In genomic region chr10:69068549-69068948, GRCh38 we compare ENCODE assay signal across 24 cellular contexts. TPM values are rescaled to one million over a fixed set of nuclear protein-coding genes. Genes with fewer than 3 reads are reported as not detected.
DNase-seq lines count a peak whose midpoint lies in the region; TF ChIP-seq lines count a peak whose summit lies in the region.
"Had no signal": no experiment of that assay in that cellular context is flagged by ENCODE, and none has a peak within 500 bp of the region (broad histone marks: within the 10 kb centered on the region; RNA-seq: fewer than 3 reads in every experiment).

No MANE protein-coding gene starts in this region.

- no peaks in the 10 kb centered on the region for H3K79me2 ChIP-seq in osteoblast (ENCODE audit: insufficient read depth, low read length)
- H3K79me2 ChIP-seq: parathyroid adenoma had no signal

- H3K4me2 ChIP-seq in osteoblast (ENCODE audit: insufficient read depth, low read length): no peak overlapping the region

- peak in 1 of 2 experiments; percentile 89 for DNase-seq in HL-60 (ENCODE audit: low read depth in 1 of 2, low spot score in 1 of 2)
- peak; percentile 49 for DNase-seq in NOMO-1 treated with dmso at 0.1 percent for 144 hours (lab: John Stamatoyannopoulos, UW; ENCODE audit: unreplicated experiment)
- no peak for DNase-seq in osteoblast (ENCODE audit: insufficient read length, low spot score, missing footprints)
- no peak for DNase-seq in activated T-helper 1 cell treated with anti-CD3 and anti-CD28 coated beads, Interleukin-12 subunit alpha, Interleukin-12 subunit beta, Interleukin-2, Interleukin-4 antibody, amounts not matched to agents 30 ng/mL and 10 ng/mL and 1 ng/mL, durations not matched to agents 14 hours and 24 hours and 36 hours (ENCODE audit: low spot score)
- no peak for DNase-seq in T-helper 2 cell treated with Interferon-gamma antibody and Interleukin-4, amounts not matched to agents 5 μg/mL and 100 μg/mL, for 36 hours (ENCODE audit: low spot score)
- DNase-seq in DMS114 treated with DMSO at 0.1 percent for 48 hours (lab: John Stamatoyannopoulos, UW; ENCODE audit: unreplicated experiment): no peak
- no peak for DNase-seq in H7
- DNase-seq: activated CD4-positive, alpha-beta T cell treated with anti-CD3 and anti-CD28 coated beads, Interleukin-2, amount 10 ng/mL, durations not matched to agents 24 days and 14 days; activated gamma-delta T cell treated with Interleukin-2 at 50 U/mL for 16 hours; activated T-cell treated with anti-CD3 and anti-CD28 coated beads, Interleukin-2, amount 50 U/mL, for 1 hour; CD4-positive, CD25-positive, alpha-beta regulatory T cell; GM23248; NCI-H2029 treated with DMSO at 0.1 percent for 48 hours; NCI-H2227 treated with DMSO at 0.1 percent for 48 hours; NCI-H526 treated with DMSO at 0.1 percent for 48 hours; RPMI8226; spleen; T-helper 2 cell had no signal

- H3K4me3 ChIP-seq in HL-60 (replicated peaks; ENCODE audit: insufficient read depth, low read length) (no peak overlapping the region), osteoblast (ENCODE audit: insufficient read depth, low read length) (no peak overlapping the region), H7 (ENCODE audit: insufficient read depth, low read depth, low read length) (no peak overlapping the region)
- H3K4me3 ChIP-seq: GM23248, right atrium auricular region, spleen had no signal

- H3K4me1 Mint-ChIP-seq in dendritic cell treated with granulocyte-macrophage colony-stimulating factor and Interleukin-4, amounts not matched to agents 40 ng/mL and 50 ng/mL, for 4 days (ENCODE audit: low read depth): peaks cover 58% of the 10 kb centered on the region
- peaks cover 36% of the 10 kb centered on the region for H3K4me1 Mint-ChIP-seq in activated T-helper 1 cell treated with anti-CD3 and anti-CD28 coated beads, Interleukin-12 subunit alpha, Interleukin-12 subunit beta, Interleukin-2, Interleukin-4 antibody, amounts not matched to agents 30 ng/mL and 10 ng/mL and 1 ng/mL, durations not matched to agents 14 hours and 24 hours and 36 hours (ENCODE audit: low read depth)
- H3K4me1 Mint-ChIP-seq in T-helper 2 cell treated with Interferon-gamma antibody and Interleukin-4, amounts not matched to agents 5 μg/mL and 100 μg/mL, for 36 hours (ENCODE audit: low read depth): peaks cover 22% of the 10 kb centered on the region

- no peaks in the 10 kb centered on the region for H4K20me1 ChIP-seq in osteoblast (ENCODE audit: insufficient read depth, low read length)

- H3K27me3 Mint-ChIP-seq in dendritic cell treated with granulocyte-macrophage colony-stimulating factor and Interleukin-4, amounts not matched to agents 40 ng/mL and 50 ng/mL, for 4 days: no peaks in the 10 kb centered on the region
- no peaks in the 10 kb centered on the region for H3K27me3 Mint-ChIP-seq in activated T-helper 1 cell treated with anti-CD3 and anti-CD28 coated beads, Interleukin-12 subunit alpha, Interleukin-12 subunit beta, Interleukin-2, Interleukin-4 antibody, amounts not matched to agents 30 ng/mL and 10 ng/mL and 1 ng/mL, durations not matched to agents 14 hours and 24 hours and 36 hours (ENCODE audit: insufficient read depth)
- H3K27me3 Mint-ChIP-seq in T-helper 2 cell treated with Interferon-gamma antibody and Interleukin-4, amounts not matched to agents 5 μg/mL and 100 μg/mL, for 36 hours (ENCODE audit: low read depth): no peaks in the 10 kb centered on the region
- H3K27me3 Mint-ChIP-seq: activated CD4-positive, alpha-beta T cell treated with anti-CD3 and anti-CD28 coated beads, Interleukin-2, amount 10 ng/mL, durations not matched to agents 24 days and 14 days; CD4-positive, CD25-positive, alpha-beta regulatory T cell; IgD-negative memory B cell; natural killer cell treated with Interleukin-12 subunit alpha and Interleukin-12 subunit beta and Interleukin-15 and Interleukin-18, amount 100 ng/mL, for 72 hours had no signal

- H3K27ac Mint-ChIP-seq in dendritic cell treated with granulocyte-macrophage colony-stimulating factor and Interleukin-4, amounts not matched to agents 40 ng/mL and 50 ng/mL, for 4 days: peak overlapping the region; percentile 14
- H3K27ac Mint-ChIP-seq in activated T-helper 1 cell treated with anti-CD3 and anti-CD28 coated beads, Interleukin-12 subunit alpha, Interleukin-12 subunit beta, Interleukin-2, Interleukin-4 antibody, amounts not matched to agents 30 ng/mL and 10 ng/mL and 1 ng/mL, durations not matched to agents 14 hours and 24 hours and 36 hours: no peak overlapping the region
- H3K27ac Mint-ChIP-seq in T-helper 2 cell treated with Interferon-gamma antibody and Interleukin-4, amounts not matched to agents 5 μg/mL and 100 μg/mL, for 36 hours: no peak overlapping the region
- H3K27ac Mint-ChIP-seq: activated CD4-positive, alpha-beta T cell treated with anti-CD3 and anti-CD28 coated beads, Interleukin-2, amount 10 ng/mL, durations not matched to agents 24 days and 14 days; CD4-positive, CD25-positive, alpha-beta regulatory T cell; IgD-negative memory B cell had no signal

- H2AFZ ChIP-seq in osteoblast (ENCODE audit: low read length): peak overlapping the region; percentile 6
- H2AFZ ChIP-seq: GM23248, parathyroid adenoma had no signal

- no peak overlapping the region for H3K4me3 Mint-ChIP-seq in dendritic cell treated with granulocyte-macrophage colony-stimulating factor and Interleukin-4, amounts not matched to agents 40 ng/mL and 50 ng/mL, for 4 days
- H3K4me3 Mint-ChIP-seq in activated T-helper 1 cell treated with anti-CD3 and anti-CD28 coated beads, Interleukin-12 subunit alpha, Interleukin-12 subunit beta, Interleukin-2, Interleukin-4 antibody, amounts not matched to agents 30 ng/mL and 10 ng/mL and 1 ng/mL, durations not matched to agents 14 hours and 24 hours and 36 hours: no peak overlapping the region
- H3K4me3 Mint-ChIP-seq in T-helper 2 cell treated with Interferon-gamma antibody and Interleukin-4, amounts not matched to agents 5 μg/mL and 100 μg/mL, for 36 hours: no peak overlapping the region
- H3K4me3 Mint-ChIP-seq: activated CD4-positive, alpha-beta T cell treated with anti-CD3 and anti-CD28 coated beads, Interleukin-2, amount 10 ng/mL, durations not matched to agents 24 days and 14 days; CD4-positive, CD25-positive, alpha-beta regulatory T cell; IgD-negative memory B cell; natural killer cell treated with Interleukin-12 subunit alpha and Interleukin-12 subunit beta and Interleukin-15 and Interleukin-18, amount 100 ng/mL, for 72 hours had no signal

- H3K4me1 ChIP-seq in osteoblast (ENCODE audit: insufficient read depth, low read length): peaks cover 25% of the 10 kb centered on the region
- H3K4me1 ChIP-seq: parathyroid adenoma had no signal

- H3K9me3 ChIP-seq in osteoblast (ENCODE audit: low read depth, low read length): no peaks in the 10 kb centered on the region
- H3K9me3 ChIP-seq: right atrium auricular region, spleen had no signal

- H3K9me3 Mint-ChIP-seq in dendritic cell treated with granulocyte-macrophage colony-stimulating factor and Interleukin-4, amounts not matched to agents 40 ng/mL and 50 ng/mL, for 4 days: no peaks in the 10 kb centered on the region
- H3K9me3 Mint-ChIP-seq in activated T-helper 1 cell treated with anti-CD3 and anti-CD28 coated beads, Interleukin-12 subunit alpha, Interleukin-12 subunit beta, Interleukin-2, Interleukin-4 antibody, amounts not matched to agents 30 ng/mL and 10 ng/mL and 1 ng/mL, durations not matched to agents 14 hours and 24 hours and 36 hours: no peaks in the 10 kb centered on the region
- no peaks in the 10 kb centered on the region for H3K9me3 Mint-ChIP-seq in T-helper 2 cell treated with Interferon-gamma antibody and Interleukin-4, amounts not matched to agents 5 μg/mL and 100 μg/mL, for 36 hours
- H3K9me3 Mint-ChIP-seq: IgD-negative memory B cell; natural killer cell treated with Interleukin-12 subunit alpha and Interleukin-12 subunit beta and Interleukin-15 and Interleukin-18, amount 100 ng/mL, for 72 hours had no signal

- TF ChIP-seq CTCF in HL-60 (IDR thresholded peaks at IDR 0.05; ENCODE audit: insufficient read depth, low read length): no peak
- TF ChIP-seq CTCF in osteoblast (IDR thresholded peaks at IDR 0.05; ENCODE audit: extremely low read depth, low read depth, low read length): no peak

- H3K27ac ChIP-seq in HL-60 (replicated peaks) (peak overlapping the region; percentile 97), osteoblast (ENCODE audit: low read depth, low read length) (no peak overlapping the region)
- H3K27ac ChIP-seq: GM23248, parathyroid adenoma, right atrium auricular region, VCaP had no signal

- intact Hi-C loops in dendritic cell treated with granulocyte-macrophage colony-stimulating factor and Interleukin-4, amounts not matched to agents 40 ng/mL and 50 ng/mL, for 4 days (cut with micrococcal nuclease): no loop called here
- intact Hi-C loops in activated T-helper 1 cell treated with anti-CD3 and anti-CD28 coated beads, Interleukin-12 subunit alpha, Interleukin-12 subunit beta, Interleukin-2, Interleukin-4 antibody, amounts not matched to agents 30 ng/mL and 10 ng/mL and 1 ng/mL, durations not matched to agents 14 hours and 24 hours and 36 hours (cut with micrococcal nuclease): no loop called here

- no peaks in the 10 kb centered on the region for H3K27me3 ChIP-seq in HL-60 (ENCODE audit: insufficient read depth, poor library complexity, severe bottlenecking)
- H3K27me3 ChIP-seq in osteoblast (ENCODE audit: insufficient read depth, low read length): no peaks in the 10 kb centered on the region
- no peaks in the 10 kb centered on the region; the same call in 1 of the 2 replicates for H3K27me3 ChIP-seq in H7 (ENCODE audit: control insufficient read depth, insufficient read depth, low read length)
- H3K27me3 ChIP-seq: right atrium auricular region, spleen had no signal

- H3K36me3 Mint-ChIP-seq in dendritic cell treated with granulocyte-macrophage colony-stimulating factor and Interleukin-4, amounts not matched to agents 40 ng/mL and 50 ng/mL, for 4 days (ENCODE audit: low read depth): no peaks in the 10 kb centered on the region
- peaks cover 3% of the 10 kb centered on the region for H3K36me3 Mint-ChIP-seq in activated T-helper 1 cell treated with anti-CD3 and anti-CD28 coated beads, Interleukin-12 subunit alpha, Interleukin-12 subunit beta, Interleukin-2, Interleukin-4 antibody, amounts not matched to agents 30 ng/mL and 10 ng/mL and 1 ng/mL, durations not matched to agents 14 hours and 24 hours and 36 hours (ENCODE audit: low read depth)
- H3K36me3 Mint-ChIP-seq in T-helper 2 cell treated with Interferon-gamma antibody and Interleukin-4, amounts not matched to agents 5 μg/mL and 100 μg/mL, for 36 hours (ENCODE audit: low read depth): peaks cover 4% of the 10 kb centered on the region
- H3K36me3 Mint-ChIP-seq: CD4-positive, CD25-positive, alpha-beta regulatory T cell; IgD-negative memory B cell had no signal

- no peaks in the 10 kb centered on the region for H3K36me3 ChIP-seq in osteoblast (ENCODE audit: insufficient read depth, low read length)
- H3K36me3 ChIP-seq in H7 (replicated peaks; ENCODE audit: control insufficient read depth, insufficient read depth, low read length): no peaks in the 10 kb centered on the region
- H3K36me3 ChIP-seq: right atrium auricular region, spleen had no signal

RNA-seq across cellular contexts. Expression of gene SRGN, which starts 19.4 kb away (rescaled TPM):
- total RNA-seq in osteoblast: 344 and 474 TPM in 2 replicates
- 1,217 and 1,242 TPM in 2 replicates for total RNA-seq in activated T-helper 1 cell treated with anti-CD3 and anti-CD28 coated beads, Interleukin-12 subunit alpha, Interleukin-12 subunit beta, Interleukin-2, Interleukin-4 antibody, amounts not matched to agents 30 ng/mL and 10 ng/mL and 1 ng/mL, durations not matched to agents 14 hours and 24 hours and 36 hours
- total RNA-seq in H7 (2014; rRNA removed; shearing (Covaris generic)): not detected in 2 replicates

RNA-seq across cellular contexts. Expression of gene VPS26A, which starts 55.4 kb away (rescaled TPM):
- 41.3 and 56.3 TPM in 2 replicates for total RNA-seq in osteoblast
- 24.7 and 24.8 TPM in 2 replicates for total RNA-seq in activated T-helper 1 cell treated with anti-CD3 and anti-CD28 coated beads, Interleukin-12 subunit alpha, Interleukin-12 subunit beta, Interleukin-2, Interleukin-4 antibody, amounts not matched to agents 30 ng/mL and 10 ng/mL and 1 ng/mL, durations not matched to agents 14 hours and 24 hours and 36 hours
- total RNA-seq in H7 (2014; rRNA removed; shearing (Covaris generic)): 12.4 and 14.9 TPM in 2 replicates

Comparison
In these comparisons a context has a peak if more than half of its experiments do, and no peak if none do; other contexts are left out.
1. RNA of gene SRGN, which starts 19.4 kb away (total RNA-seq): 1,217 to 1,242 TPM in activated T-helper 1 cell treated with anti-CD3 and anti-CD28 coated beads, Interleukin-12 subunit alpha, Interleukin-12 subunit beta, Interleukin-2, Interleukin-4 antibody, amounts not matched to agents 30 ng/mL and 10 ng/mL and 1 ng/mL, durations not matched to agents 14 hours and 24 hours and 36 hours and 344 to 474 TPM in osteoblast; not detected in H7; every median in the first group is over 100 times any median in the second.